ENCODE assay signal across 9 cellular contexts in the genomic region with DNA sequence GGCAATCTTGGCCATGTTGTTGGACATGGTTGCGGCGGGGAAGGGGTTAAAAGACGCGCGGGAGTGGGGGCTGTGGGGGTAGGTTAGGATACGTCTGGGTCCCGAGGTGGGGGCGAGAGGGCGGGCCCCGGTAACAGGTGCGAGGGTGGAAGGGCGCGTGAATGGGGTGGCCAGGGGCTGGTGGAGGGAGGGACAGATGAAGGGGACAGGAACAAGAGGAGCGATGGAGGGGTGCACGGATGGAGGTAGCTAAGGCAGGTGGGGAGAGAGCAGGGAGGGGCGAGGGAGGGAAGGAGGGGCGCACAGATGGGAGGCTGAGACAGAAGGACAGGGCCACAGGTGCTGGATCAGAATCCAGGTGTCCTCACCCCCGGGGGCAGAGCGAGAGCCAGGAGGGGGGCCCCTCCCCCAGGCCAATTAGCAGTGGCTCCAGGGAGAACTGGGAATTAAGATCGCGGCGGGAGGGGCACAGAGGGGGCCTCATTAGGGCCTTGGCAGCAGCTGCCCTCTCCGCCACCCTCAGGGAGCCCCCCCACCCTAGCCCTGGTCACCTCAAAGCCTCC. TPM values are rescaled to one million over a fixed set of nuclear protein-coding genes. Genes with fewer than 3 reads are reported as not detected.
DNase-seq lines count a peak whose midpoint lies in the region; ATAC-seq and TF ChIP-seq lines count a peak whose summit lies in the region.
"Had no signal": no experiment of that assay in that cellular context is flagged by ENCODE, and none has a peak within 500 bp of the region (broad histone marks: within the 10 kb centered on the region; RNA-seq: fewer than 3 reads in every experiment).

No MANE protein-coding gene starts in this region.

- no peak overlapping the region for H3K9ac ChIP-seq in neural progenitor cell

- no peaks in the 10 kb centered on the region; the same call in 1 of the 2 replicates for H3K27me3 ChIP-seq in GM06990 (replicated peaks; ENCODE audit: control insufficient read depth, insufficient read depth, low read length)
- H3K27me3 ChIP-seq in neural progenitor cell = peaks cover 73% of the 10 kb centered on the region

- H3K9me3 ChIP-seq in neural progenitor cell (ENCODE audit: low read depth) = no peaks in the 10 kb centered on the region
- H3K9me3 ChIP-seq: mucosa of descending colon had no signal

- H3K36me3 ChIP-seq in GM06990 (ENCODE audit: control insufficient read depth, insufficient read depth, low read length) = no peaks in the 10 kb centered on the region
- no peaks in the 10 kb centered on the region for H3K36me3 ChIP-seq in neural progenitor cell

- no peak for DNase-seq in GM06990 (ENCODE audit: extremely low read depth, insufficient read length)
- DNase-seq in NCI-H146 (lab: John Stamatoyannopoulos, UW) = peak; percentile 92
- no peak for DNase-seq in MCF 10A (ENCODE audit: unreplicated experiment)
- peak; percentile 55 for DNase-seq in neural progenitor cell (ENCODE audit: low spot score)
- no peak for DNase-seq in DMS153 (lab: John Stamatoyannopoulos, UW)
- DNase-seq in islet precursor cell = no peak
- DNase-seq in sciatic nerve (ENCODE audit: low spot score) = no peak
- DNase-seq in HuH-7 (ENCODE audit: low spot score) = no peak

- H3K27ac Mint-ChIP-seq in MCF 10A (ENCODE audit: low read depth, unreplicated experiment) (no peak overlapping the region), neural progenitor cell (no peak overlapping the region)

- H3F3A ChIP-seq in neural progenitor cell (ENCODE audit: low read depth) = peaks cover 18% of the 10 kb centered on the region

- H3K4me3 Mint-ChIP-seq in MCF 10A (ENCODE audit: unreplicated experiment) (peak overlapping the region; percentile 48), neural progenitor cell (peak overlapping the region; percentile 81)

- H3K4me1 Mint-ChIP-seq in MCF 10A (ENCODE audit: insufficient read depth, unreplicated experiment) = peaks cover 14% of the 10 kb centered on the region
- peaks cover 36% of the 10 kb centered on the region for H3K4me1 Mint-ChIP-seq in neural progenitor cell

- H3K79me2 ChIP-seq in neural progenitor cell (ENCODE audit: low read depth) = no peaks in the 10 kb centered on the region

- BruUV-seq in MCF 10A (replicated peaks; lab: Mats Ljungman, UMichigan) = no TSS peak

- ATAC-seq in sciatic nerve = no peak

- H3K4me2 ChIP-seq in neural progenitor cell = peak overlapping the region; percentile 88

- H3K9me3 Mint-ChIP-seq in MCF 10A (ENCODE audit: unreplicated experiment) = no peaks in the 10 kb centered on the region
- no peaks in the 10 kb centered on the region for H3K9me3 Mint-ChIP-seq in neural progenitor cell

- H3K27ac ChIP-seq in neural progenitor cell = no peak overlapping the region

- no peak overlapping the region for H2AFZ ChIP-seq in neural progenitor cell (replicated peaks)

- peaks cover 3% of the 10 kb centered on the region for H4K20me1 ChIP-seq in neural progenitor cell (ENCODE audit: low read depth)

- CTCF ChIA-PET in MCF 10A (lab: Yijun Ruan, JAX) = interaction anchor here (2.6 to 8.1 kb wide), 2 partner anchors 19 to 27 kb away, joined by 8 to 75 read pairs; no protein-coding TSS in a partner anchor

- H3K36me3 Mint-ChIP-seq in MCF 10A (ENCODE audit: insufficient read depth, unreplicated experiment) (no peaks in the 10 kb centered on the region), neural progenitor cell (no peaks in the 10 kb centered on the region)

- intact Hi-C loops in MCF 10A (cut with micrococcal nuclease) = no loop called here
- intact Hi-C loops in sciatic nerve (cut with DNase I) = no loop called here

- H3K4me1 ChIP-seq in neural progenitor cell = peaks cover 21% of the 10 kb centered on the region

- peak overlapping the region; percentile 46 for H3K4me3 ChIP-seq in GM06990 (replicated peaks; ENCODE audit: low read depth, low read length)
- peak overlapping the region; percentile 68 for H3K4me3 ChIP-seq in neural progenitor cell
- H3K4me3 ChIP-seq: mucosa of descending colon had no signal

- TF ChIP-seq CTCF in GM06990 (IDR thresholded peaks at IDR 0.05; ENCODE audit: insufficient read depth, low read length, poor library complexity, severe bottlenecking) (no peak), MCF 10A (IDR thresholded peaks at IDR 0.05; ENCODE audit: unreplicated experiment) (no peak), neural progenitor cell (IDR thresholded peaks at IDR 0.05) (no peak)

- POLR2A ChIA-PET in MCF 10A (lab: Yijun Ruan, JAX) = no interaction called here

- peaks cover 11% of the 10 kb centered on the region for H3K27me3 Mint-ChIP-seq in MCF 10A (ENCODE audit: insufficient read depth, unreplicated experiment)
- peaks cover 15% of the 10 kb centered on the region for H3K27me3 Mint-ChIP-seq in neural progenitor cell (ENCODE audit: insufficient read depth, low read depth)

RNA-seq across cellular contexts. Expression of gene GNG8, which starts 1.3 kb away (rescaled TPM):
- total RNA-seq in MCF 10A (2022) (not detected in 2 replicates), neural progenitor cell (ENCODE audit: low replicate concordance) (not detected in 2 replicates), sciatic nerve (not detected)

RNA-seq across cellular contexts. Expression of gene PTGIR, which starts 9.8 kb away (rescaled TPM):
- total RNA-seq in MCF 10A (2022) (not detected in 2 replicates), neural progenitor cell (ENCODE audit: low replicate concordance) (not detected in 2 replicates), sciatic nerve (8.0 TPM)

RNA-seq across cellular contexts. Expression of gene DACT3, which starts 26.2 kb away (rescaled TPM):
- total RNA-seq in MCF 10A (2022) = 0.09 TPM in 1 of 2 replicates, not detected in the other
- 0.75 and 2.2 TPM in 2 replicates for total RNA-seq in neural progenitor cell (ENCODE audit: low replicate concordance)
- total RNA-seq in sciatic nerve = 22.2 TPM

RNA-seq across cellular contexts. Expression of gene CALM3, which starts 33.6 kb away (rescaled TPM):
- total RNA-seq in MCF 10A (2022) (103 and 120 TPM in 2 replicates), neural progenitor cell (ENCODE audit: low replicate concordance) (373 and 403 TPM in 2 replicates), sciatic nerve (237 TPM)

Comparison
In these comparisons a context has a peak if more than half of its experiments do, and no peak if none do; other contexts are left out.
1. DNase-seq: peak in NCI-H146 (single experiment) and neural progenitor cell (single experiment); none in GM06990 (single experiment), MCF 10A (single experiment), DMS153 (single experiment), islet precursor cell (single experiment), sciatic nerve (single experiment) and HuH-7 (single experiment).